In the genomic region with DNA sequence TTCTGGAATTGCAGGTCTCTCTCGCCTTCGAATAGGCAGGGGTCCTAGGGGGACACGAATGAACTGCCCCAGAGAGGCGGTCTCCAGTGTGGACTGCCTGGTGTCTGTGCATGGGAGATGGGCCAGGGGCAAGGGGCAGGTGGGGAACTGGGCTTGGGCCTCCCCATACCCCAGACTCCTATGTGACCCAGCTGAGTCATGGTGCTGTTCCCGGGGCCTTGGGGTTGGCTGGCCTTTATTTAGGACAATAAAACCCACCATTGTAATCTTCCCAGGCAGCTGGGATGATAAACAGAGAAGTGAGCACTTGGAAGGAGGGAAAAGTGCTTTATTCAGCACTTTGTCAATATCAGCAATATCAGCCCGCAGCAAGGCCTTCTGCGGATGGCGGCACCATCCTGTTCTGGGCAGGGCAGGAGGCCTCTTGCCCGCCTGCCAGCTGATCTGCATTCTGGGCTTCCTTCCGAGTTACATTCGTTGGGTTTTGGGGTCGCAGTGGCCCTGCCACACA, we compare ENCODE assay signal across 1 cellular context.
TF ChIP-seq lines count a peak whose summit lies in the region.

No MANE protein-coding gene starts in this region.

TF ChIP-seq in WTC11, 78 proteins besides CTCF, POLR2A, EP300 and RAD21 (continued from another document):
- TF ChIP-seq, protein P1, sequence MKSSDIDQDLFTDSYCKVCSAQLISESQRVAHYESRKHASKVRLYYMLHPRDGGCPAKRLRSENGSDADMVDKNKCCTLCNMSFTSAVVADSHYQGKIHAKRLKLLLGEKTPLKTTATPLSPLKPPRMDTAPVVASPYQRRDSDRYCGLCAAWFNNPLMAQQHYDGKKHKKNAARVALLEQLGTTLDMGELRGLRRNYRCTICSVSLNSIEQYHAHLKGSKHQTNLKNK (CRISPR knock-in tag; IDR thresholded peaks at IDR 0.05), result no peak
- TF ChIP-seq ELF4 (CRISPR knock-in tag; IDR thresholded peaks at IDR 0.05; ENCODE audit: low read depth), result no peak
- no peak for TF ChIP-seq CBFB (CRISPR knock-in tag; IDR thresholded peaks at IDR 0.05; ENCODE audit: low read depth)
- TF ChIP-seq, protein P2, sequence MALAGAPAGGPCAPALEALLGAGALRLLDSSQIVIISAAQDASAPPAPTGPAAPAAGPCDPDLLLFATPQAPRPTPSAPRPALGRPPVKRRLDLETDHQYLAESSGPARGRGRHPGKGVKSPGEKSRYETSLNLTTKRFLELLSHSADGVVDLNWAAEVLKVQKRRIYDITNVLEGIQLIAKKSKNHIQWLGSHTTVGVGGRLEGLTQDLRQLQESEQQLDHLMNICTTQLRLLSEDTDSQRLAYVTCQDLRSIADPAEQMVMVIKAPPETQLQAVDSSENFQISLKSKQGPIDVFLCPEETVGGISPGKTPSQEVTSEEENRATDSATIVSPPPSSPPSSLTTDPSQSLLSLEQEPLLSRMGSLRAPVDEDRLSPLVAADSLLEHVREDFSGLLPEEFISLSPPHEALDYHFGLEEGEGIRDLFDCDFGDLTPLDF (CRISPR knock-in tag; IDR thresholded peaks at IDR 0.05), result no peak
- TF ChIP-seq ATF1 (CRISPR knock-in tag; IDR thresholded peaks at IDR 0.05), result no peak
- no peak for TF ChIP-seq JUN (CRISPR knock-in tag; IDR thresholded peaks at IDR 0.05)
